14 cellular contexts compared by ENCODE assay signal in the genomic region with DNA sequence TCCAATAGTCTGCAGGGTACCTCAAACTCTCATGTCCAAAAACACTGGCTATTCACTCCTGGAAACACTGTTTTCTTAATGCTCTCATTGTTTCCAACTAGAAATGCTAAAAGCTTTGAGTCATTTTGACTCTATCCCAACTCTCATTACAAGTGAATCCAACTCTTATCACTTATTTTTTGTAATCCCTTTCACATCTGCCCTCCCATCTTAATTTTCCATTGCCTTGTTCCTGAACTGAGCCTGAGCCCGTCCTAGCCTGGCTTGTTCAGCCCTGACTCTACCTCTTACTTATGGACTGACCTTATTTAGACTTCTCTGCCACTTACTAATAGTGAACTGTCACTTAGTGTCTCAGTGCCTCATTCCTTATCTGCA. TPM values are rescaled to one million over a fixed set of nuclear protein-coding genes. Genes with fewer than 3 reads are reported as not detected.
DNase-seq lines count a peak whose midpoint lies in the region; ATAC-seq and TF ChIP-seq lines count a peak whose summit lies in the region.
"Had no signal": no experiment of that assay in that cellular context is flagged by ENCODE, and none has a peak within 500 bp of the region (broad histone marks: within the 10 kb centered on the region; RNA-seq: fewer than 3 reads in every experiment).

No MANE protein-coding gene starts in this region.

- CTCF ChIA-PET in mammary epithelial cell (lab: Charles Lee; ENCODE audit: low non-redundant PET), result no interaction called here

- H3K9me2 ChIP-seq in GM23248 (ENCODE audit: insufficient read depth) (no peaks in the 10 kb centered on the region), hepatocyte (replicated peaks; ENCODE audit: insufficient read depth) (no peaks in the 10 kb centered on the region)

- H3K4me2 ChIP-seq in GM23248 (ENCODE audit: unreplicated experiment), result peak overlapping the region; percentile 46
- H3K4me2 ChIP-seq in mammary epithelial cell (ENCODE audit: insufficient read depth, low read depth, low read length), result no peak overlapping the region
- no peak overlapping the region for H3K4me2 ChIP-seq in hepatocyte

- in situ Hi-C loops in GM23248 (cut with MboI) (no loop called here), mammary epithelial cell (cut with MboI; ENCODE audit: low sequenced_read_pairs in 2 of 2) (no loop called here)

- H2AFZ ChIP-seq in GM23248, result no peak overlapping the region
- H2AFZ ChIP-seq in mammary epithelial cell (ENCODE audit: low read depth, low read length), result peak overlapping the region; percentile 63
- no peak overlapping the region for H2AFZ ChIP-seq in hepatocyte

- WGBS in GM23248 (ENCODE audit: low coverage in 1 of 2, low lambda C conversion rate in 2 of 2, missing lambda C conversion rate in 2 of 2), 2 experiments, result 11 to 17% methylated on average over 1 of the region's 1 CpG
- WGBS in mammary epithelial cell (ENCODE audit: low coverage, missing lambda C conversion rate), result 16% methylated on average over 1 of the region's 1 CpG
- 91% methylated on average over 1 of the region's 1 CpG for WGBS in hepatocyte (ENCODE audit: low lambda C conversion rate, missing lambda C conversion rate)
- WGBS in stomach, 5 donors, result 53 to 74% (median 67%) methylated on average over 1 of the region's 1 CpG

- H3K27ac ChIP-seq in GM23248 (peak overlapping the region; percentile 18), mammary epithelial cell (ENCODE audit: insufficient read depth, low read depth, low read length) (no peak overlapping the region), hepatocyte (peak overlapping the region; percentile 83), stomach (peak overlapping the region in 4 of 5 donors; percentile 34 to 84 (median 63))
- H3K27ac ChIP-seq: C4-2B had no signal

- no peak overlapping the region for H3K4me3 ChIP-seq in GM23248
- H3K4me3 ChIP-seq in mammary epithelial cell (replicated peaks in 1 of 3; ENCODE audit: insufficient read depth in 1 of 3, low read depth in 2 of 3, low read length in 3 of 3), result no peak overlapping the region
- H3K4me3 ChIP-seq in hepatocyte, result no peak overlapping the region
- H3K4me3 ChIP-seq in stomach, result no peak overlapping the region

- intact Hi-C loops in mammary epithelial cell (cut with micrococcal nuclease), result no loop called here
- intact Hi-C loops in stomach (cut with DNase I; ENCODE audit: low total_unique reads), result no loop called here

- no peaks in the 10 kb centered on the region for H3K36me3 ChIP-seq in GM23248 (ENCODE audit: low read depth)
- no peaks in the 10 kb centered on the region for H3K36me3 ChIP-seq in mammary epithelial cell (ENCODE audit: insufficient read depth, low read length)
- H3K36me3 ChIP-seq in hepatocyte (replicated peaks; ENCODE audit: insufficient read depth, low read depth), result no peaks in the 10 kb centered on the region
- no peaks in the 10 kb centered on the region for H3K36me3 ChIP-seq in stomach

- TF ChIP-seq EP300 in stomach (IDR thresholded peaks at IDR 0.05), result no peak

- H4K20me1 ChIP-seq in GM23248 (ENCODE audit: insufficient read depth) (no peaks in the 10 kb centered on the region), mammary epithelial cell (ENCODE audit: insufficient read depth, low read length) (no peaks in the 10 kb centered on the region), hepatocyte (ENCODE audit: insufficient read depth, poor library complexity, severe bottlenecking) (no peaks in the 10 kb centered on the region)

- TF ChIP-seq POLR2A in stomach (IDR thresholded peaks at IDR 0.05), result no peak

- H3K79me2 ChIP-seq in GM23248 (ENCODE audit: insufficient read depth), result no peaks in the 10 kb centered on the region
- no peaks in the 10 kb centered on the region for H3K79me2 ChIP-seq in mammary epithelial cell (ENCODE audit: insufficient read depth, low read length)
- no peaks in the 10 kb centered on the region for H3K79me2 ChIP-seq in hepatocyte

- H3K27me3 ChIP-seq in GM23248 (replicated peaks; ENCODE audit: insufficient read depth) (no peaks in the 10 kb centered on the region), mammary epithelial cell (ENCODE audit: insufficient read depth, low read length) (no peaks in the 10 kb centered on the region), hepatocyte (no peaks in the 10 kb centered on the region), stomach (no peaks in the 10 kb centered on the region)

- H3K9me3 ChIP-seq in GM23248 (ENCODE audit: low read depth) (no peaks in the 10 kb centered on the region), mammary epithelial cell (replicated peaks; ENCODE audit: insufficient read depth, low read length) (no peaks in the 10 kb centered on the region), hepatocyte (ENCODE audit: low read depth) (no peaks in the 10 kb centered on the region), stomach (no peaks in the 10 kb centered on the region)

- peaks cover 41% of the 10 kb centered on the region for H3F3A ChIP-seq in GM23248 (ENCODE audit: insufficient read depth)

- H3K9ac ChIP-seq in GM23248, result no peak overlapping the region
- no peak overlapping the region for H3K9ac ChIP-seq in mammary epithelial cell (ENCODE audit: insufficient read depth, low read length)

- TF ChIP-seq CTCF in mammary epithelial cell (conservative IDR thresholded peaks at IDR 0.05 in 1 of 2, IDR thresholded peaks at IDR 0.05 in 1 of 2; ENCODE audit: extremely low read depth in 1 of 2, insufficient read depth in 1 of 2, low read depth in 1 of 2, low read length in 2 of 2) (no peak), hepatocyte (IDR thresholded peaks at IDR 0.05; ENCODE audit: poor library complexity) (no peak), stomach (IDR thresholded peaks at IDR 0.05) (no peak)

- no peak for ATAC-seq in HG02938 (IDR thresholded peaks at IDR 0.05; ENCODE audit: unreplicated experiment)
- no peak for ATAC-seq in HG03196 (IDR thresholded peaks at IDR 0.05; ENCODE audit: unreplicated experiment)
- ATAC-seq: activated CD8-positive, alpha-beta memory T cell treated with anti-CD3 and anti-CD28 coated beads, Interleukin-2, amount 10 ng/mL, durations not matched to agents 7 days and 5 days; naive thymus-derived CD8-positive, alpha-beta T cell had no signal

- DNase-seq in GM23248 (peak; percentile 81), mammary epithelial cell (no peak), hepatocyte (ENCODE audit: low spot score) (no peak), stomach (no peak), RKO (ENCODE audit: low spot score) (no peak)
- DNase-seq in effector CD4-positive, alpha-beta T cell, result no peak
- DNase-seq: activated CD8-positive, alpha-beta memory T cell treated with anti-CD3 and anti-CD28 coated beads, Interleukin-2, amount 10 ng/mL, durations not matched to agents 7 days and 5 days; effector memory CD4-positive, alpha-beta T cell; GOT3; KG1; naive thymus-derived CD8-positive, alpha-beta T cell had no signal

- no TSS peak for BruUV-seq in mammary epithelial cell (replicated peaks; lab: Mats Ljungman, UMichigan)

- H3K4me1 ChIP-seq in GM23248 (ENCODE audit: insufficient read depth), result peaks cover 43% of the 10 kb centered on the region
- peaks cover 42% of the 10 kb centered on the region for H3K4me1 ChIP-seq in mammary epithelial cell (ENCODE audit: insufficient read depth, low read length)
- peaks cover 62% of the 10 kb centered on the region for H3K4me1 ChIP-seq in hepatocyte (ENCODE audit: insufficient read depth)
- peaks cover 0 to 63% (median 42%) of the 10 kb centered on the region in 4 donors for H3K4me1 ChIP-seq in stomach

- dilution Hi-C loops in mammary epithelial cell (cut with HindIII; ENCODE audit: low sequenced_read_pairs), result no loop called here

RNA-seq across cellular contexts. Expression of a gene that starts 56.7 kb away (rescaled TPM):
- not detected in 2 replicates for total RNA-seq in GM23248 (2014; rRNA removed; shearing (Covaris generic))
- not detected in 2 replicates for polyA plus RNA-seq in GM23248 (2016; fragmentation: Nextera tagmentation; extraction: Ambion mirVana)
- total RNA-seq in mammary epithelial cell, result under 1 TPM; under 0.01 to 0.07 TPM
- polyA plus RNA-seq in mammary epithelial cell, result 0.07 TPM
- not detected for polyA minus RNA-seq in mammary epithelial cell
- 5.7 and 7.7 TPM in 2 replicates for total RNA-seq in hepatocyte
- 2.4 and 5.9 TPM in 2 replicates for polyA plus RNA-seq in hepatocyte
- 1 to 10 TPM in 3 of 5 donors, not detected in 2; 1.4 to 9.7 (median 3.1) TPM for total RNA-seq in stomach
- under 1 TPM; 0.06 to 0.18 (median 0.15) TPM for polyA plus RNA-seq in stomach
- total RNA-seq: activated CD8-positive, alpha-beta memory T cell treated with anti-CD3 and anti-CD28 coated beads, Interleukin-2, amount 10 ng/mL, durations not matched to agents 7 days and 5 days; naive thymus-derived CD8-positive, alpha-beta T cell had no signal
- polyA plus RNA-seq: naive thymus-derived CD8-positive, alpha-beta T cell had no signal
